In the genomic region with DNA sequence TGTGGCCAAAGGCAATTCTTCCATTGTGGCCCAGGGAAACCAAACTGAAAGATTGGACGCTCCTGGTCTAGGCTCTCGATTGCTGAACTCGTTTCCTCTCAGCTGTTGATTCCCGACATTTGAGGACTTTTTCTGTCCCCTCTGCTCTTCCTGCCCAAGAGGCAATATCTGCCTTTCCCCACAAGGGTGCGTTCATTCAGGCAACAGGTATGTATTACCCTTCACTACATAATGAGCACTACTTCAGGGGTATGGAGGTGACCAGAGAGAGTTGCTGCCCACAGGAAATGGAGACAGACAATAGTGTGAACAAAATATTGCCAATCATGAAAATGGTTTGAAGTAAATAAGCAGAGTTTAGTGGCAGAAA, we compare ENCODE assay signal across 9 cellular contexts. TPM values are rescaled to one million over a fixed set of nuclear protein-coding genes. Genes with fewer than 3 reads are reported as not detected.
DNase-seq lines count a peak whose midpoint lies in the region; ATAC-seq, FAIRE-seq and TF ChIP-seq lines count a peak whose summit lies in the region.
"Had no signal": no experiment of that assay in that cellular context is flagged by ENCODE, and none has a peak within 500 bp of the region (broad histone marks: within the 10 kb centered on the region; RNA-seq: fewer than 3 reads in every experiment).

No MANE protein-coding gene starts in this region.

- H3K27ac Mint-ChIP-seq in WTC11, result no peak overlapping the region

- H3K9me3 ChIP-seq in heart right ventricle (peaks cover 0 to 8% (median 0%) of the 10 kb centered on the region in 11 donors), keratinocyte (ENCODE audit: control insufficient read depth, low read depth, low read length) (no peaks in the 10 kb centered on the region)

- peak overlapping the region in 6 of 10 donors; percentile 18 to 46 (median 42) for H3K4me3 ChIP-seq in heart right ventricle
- no peak overlapping the region for H3K4me3 ChIP-seq in keratinocyte (ENCODE audit: control insufficient read depth in 2 of 3, extremely low read depth in 1 of 3, insufficient read depth in 2 of 3, low read depth in 1 of 3, low read length in 3 of 3)

- peaks cover 35% of the 10 kb centered on the region for H3K9me3 Mint-ChIP-seq in WTC11

- 0 out of 2 replicates have a peak, but pooled peaks cover 3% of the 10 kb centered on the region for H3K4me1 Mint-ChIP-seq in WTC11

- H3K9ac ChIP-seq in keratinocyte (ENCODE audit: control insufficient read depth, extremely low read depth, insufficient read depth, low read length), result no peak overlapping the region

- CTCF ChIA-PET in WTC11 (lab: Charles Lee), result interaction anchor here (0.6 to 3.2 kb wide), 28 partner anchors 9 to 764 kb away, joined by 3 to 21 read pairs (median 5); a partner anchor contains a TSS

- no peaks in the 10 kb centered on the region for H3K9me1 ChIP-seq in keratinocyte (ENCODE audit: control insufficient read depth, extremely low read depth, insufficient read depth, low read length)

- DNase-seq in heart right ventricle, result no peak
- DNase-seq in cardiac septum (ENCODE audit: low spot score), result no peak
- DNase-seq in WTC11 (ENCODE audit: low spot score), result peak; percentile 28
- DNase-seq in keratinocyte (ENCODE audit: low read depth, low spot score), result no peak
- DNase-seq in EL, result no peak

- POLR2A ChIA-PET in WTC11 (lab: Charles Lee), result no interaction called here

- peaks cover 0 to 12% (median 0%) of the 10 kb centered on the region in 7 donors for H3K27me3 ChIP-seq in heart right ventricle
- no peaks in the 10 kb centered on the region for H3K27me3 ChIP-seq in keratinocyte (ENCODE audit: control insufficient read depth, extremely low read depth, insufficient read depth, low read length)

- H3K27me3 Mint-ChIP-seq in WTC11 (ENCODE audit: low read depth), result peaks cover 14% of the 10 kb centered on the region

- H3K4me1 ChIP-seq in heart right ventricle (no peaks in the 10 kb centered on the region), keratinocyte (ENCODE audit: control insufficient read depth, extremely low read depth, insufficient read depth, low read length) (no peaks in the 10 kb centered on the region)

- no peak overlapping the region for H3K4me2 ChIP-seq in keratinocyte (ENCODE audit: control insufficient read depth, extremely low read depth, insufficient read depth, low read depth, low read length)

- ATAC-seq in heart right ventricle, result peak in 2 of 8 donors; percentile 62 to 76
- ATAC-seq in HG03354 (IDR thresholded peaks at IDR 0.05; ENCODE audit: poor library complexity, severe bottlenecking, unreplicated experiment), result peak; percentile 81
- peak; percentile 90 for ATAC-seq in WTC11
- no peak for ATAC-seq in GM18498 (IDR thresholded peaks at IDR 0.05; ENCODE audit: unreplicated experiment)
- no peak for ATAC-seq in HG03521 (IDR thresholded peaks at IDR 0.05; ENCODE audit: unreplicated experiment)

- peaks cover 13% of the 10 kb centered on the region for H3K36me3 Mint-ChIP-seq in WTC11

- intact Hi-C loops in heart right ventricle (cut with DNase I), result loop anchor here in 1 of 10 donors (10.0 kb wide), 1 partner anchor 757 kb away; no protein-coding TSS in a partner anchor
- intact Hi-C loops in cardiac septum (cut with DNase I), result no loop called here

- no peak overlapping the region for H2AFZ ChIP-seq in keratinocyte (ENCODE audit: control insufficient read depth, low read length)

- no peaks in the 10 kb centered on the region for H4K20me1 ChIP-seq in keratinocyte (ENCODE audit: control insufficient read depth, extremely low read depth, insufficient read depth, low read length)

- no peak for FAIRE-seq in keratinocyte (lab: Jason Lieb, UNC)

- H3K36me3 ChIP-seq in heart right ventricle (no peaks in the 10 kb centered on the region), keratinocyte (ENCODE audit: control insufficient read depth in 2 of 2, extremely low read depth in 1 of 2, insufficient read depth in 2 of 2, low read length in 2 of 2) (no peaks in the 10 kb centered on the region)

- 45 to 49% methylated on average over 5 of the region's 5 CpGs for WGBS in heart right ventricle, 2 donors

- H3K79me2 ChIP-seq in keratinocyte (ENCODE audit: control insufficient read depth, insufficient read depth, low read length), result no peaks in the 10 kb centered on the region

- H3K27ac ChIP-seq in heart right ventricle (no peak overlapping the region), keratinocyte (ENCODE audit: control insufficient read depth, insufficient read depth, low read length) (no peak overlapping the region)

- dilution Hi-C loops in keratinocyte (cut with MboI; ENCODE audit: extremely low pct_ligation_motif_present, low sequenced_read_pairs), result no loop called here

- TF ChIP-seq CTCF in heart right ventricle (IDR thresholded peaks at IDR 0.05) (peak in 4 of 9 donors; percentile 9 to 18 (median 12)), WTC11 (IDR thresholded peaks at IDR 0.05) (no peak), keratinocyte (optimal IDR thresholded peaks at IDR 0.05 in 1 of 3, IDR thresholded peaks at IDR 0.05 in 1 of 3, conservative IDR thresholded peaks at IDR 0.05 in 1 of 3; ENCODE audit: extremely low read depth in 1 of 3, insufficient read depth in 2 of 3, low read length in 3 of 3) (peak; percentile 25 to 51 (median 43))

- H3K4me3 Mint-ChIP-seq in WTC11, result peak overlapping the region; percentile 44

TF ChIP-seq in WTC11, 78 proteins besides CTCF, POLR2A, EP300 and RAD21 (continues in another document):
- TF ChIP-seq ELF4 (CRISPR knock-in tag; IDR thresholded peaks at IDR 0.05; ENCODE audit: low read depth), result no peak
- TF ChIP-seq HMGA2 (CRISPR knock-in tag; IDR thresholded peaks at IDR 0.05), result no peak
- TF ChIP-seq, protein P1, sequence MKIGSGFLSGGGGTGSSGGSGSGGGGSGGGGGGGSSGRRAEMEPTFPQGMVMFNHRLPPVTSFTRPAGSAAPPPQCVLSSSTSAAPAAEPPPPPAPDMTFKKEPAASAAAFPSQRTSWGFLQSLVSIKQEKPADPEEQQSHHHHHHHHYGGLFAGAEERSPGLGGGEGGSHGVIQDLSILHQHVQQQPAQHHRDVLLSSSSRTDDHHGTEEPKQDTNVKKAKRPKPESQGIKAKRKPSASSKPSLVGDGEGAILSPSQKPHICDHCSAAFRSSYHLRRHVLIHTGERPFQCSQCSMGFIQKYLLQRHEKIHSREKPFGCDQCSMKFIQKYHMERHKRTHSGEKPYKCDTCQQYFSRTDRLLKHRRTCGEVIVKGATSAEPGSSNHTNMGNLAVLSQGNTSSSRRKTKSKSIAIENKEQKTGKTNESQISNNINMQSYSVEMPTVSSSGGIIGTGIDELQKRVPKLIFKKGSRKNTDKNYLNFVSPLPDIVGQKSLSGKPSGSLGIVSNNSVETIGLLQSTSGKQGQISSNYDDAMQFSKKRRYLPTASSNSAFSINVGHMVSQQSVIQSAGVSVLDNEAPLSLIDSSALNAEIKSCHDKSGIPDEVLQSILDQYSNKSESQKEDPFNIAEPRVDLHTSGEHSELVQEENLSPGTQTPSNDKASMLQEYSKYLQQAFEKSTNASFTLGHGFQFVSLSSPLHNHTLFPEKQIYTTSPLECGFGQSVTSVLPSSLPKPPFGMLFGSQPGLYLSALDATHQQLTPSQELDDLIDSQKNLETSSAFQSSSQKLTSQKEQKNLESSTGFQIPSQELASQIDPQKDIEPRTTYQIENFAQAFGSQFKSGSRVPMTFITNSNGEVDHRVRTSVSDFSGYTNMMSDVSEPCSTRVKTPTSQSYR (CRISPR knock-in tag; IDR thresholded peaks at IDR 0.05), result no peak
- no peak for TF ChIP-seq NFE2L1 (CRISPR knock-in tag; IDR thresholded peaks at IDR 0.05)
- TF ChIP-seq, protein P2, sequence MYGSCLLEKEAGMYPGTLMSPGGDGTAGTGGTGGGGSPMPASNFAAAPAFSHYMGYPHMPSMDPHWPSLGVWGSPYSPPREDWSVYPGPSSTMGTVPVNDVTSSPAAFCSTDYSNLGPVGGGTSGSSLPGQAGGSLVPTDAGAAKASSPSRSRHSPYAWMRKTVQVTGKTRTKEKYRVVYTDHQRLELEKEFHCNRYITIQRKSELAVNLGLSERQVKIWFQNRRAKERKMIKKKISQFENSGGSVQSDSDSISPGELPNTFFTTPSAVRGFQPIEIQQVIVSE (CRISPR knock-in tag; IDR thresholded peaks at IDR 0.05; ENCODE audit: borderline replicate concordance), result no peak
- TF ChIP-seq MYBL2 (CRISPR knock-in tag; IDR thresholded peaks at IDR 0.05), result no peak
- TF ChIP-seq ZNF671 (CRISPR knock-in tag; IDR thresholded peaks at IDR 0.05), result no peak
- TF ChIP-seq, protein P3, sequence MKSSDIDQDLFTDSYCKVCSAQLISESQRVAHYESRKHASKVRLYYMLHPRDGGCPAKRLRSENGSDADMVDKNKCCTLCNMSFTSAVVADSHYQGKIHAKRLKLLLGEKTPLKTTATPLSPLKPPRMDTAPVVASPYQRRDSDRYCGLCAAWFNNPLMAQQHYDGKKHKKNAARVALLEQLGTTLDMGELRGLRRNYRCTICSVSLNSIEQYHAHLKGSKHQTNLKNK (CRISPR knock-in tag; IDR thresholded peaks at IDR 0.05), result no peak

RNA-seq across cellular contexts. Expression of a gene that starts 8.2 kb away (rescaled TPM):
- total RNA-seq in heart right ventricle (not detected), cardiac septum (not detected), WTC11 (2021) (not detected in 3 replicates)
- polyA plus RNA-seq in heart right ventricle (not detected), keratinocyte (not detected in 3 replicates)
- not detected for polyA plus RNA-seq in keratinocyte (2011; ENCODE audit: low read depth)
- polyA plus RNA-seq in keratinocyte (2011; cell fraction: cytosol; rRNA removed), result not detected in 2 replicates
- polyA plus RNA-seq in keratinocyte (2011; cell fraction: nucleus; rRNA removed), result not detected in 2 replicates
- polyA plus RNA-seq in keratinocyte (2012; ENCODE audit: low replicate concordance), result not detected in 2 replicates
- not detected in 3 replicates for polyA minus RNA-seq in keratinocyte
- polyA minus RNA-seq in keratinocyte (2011; cell fraction: cytosol; rRNA and poly(A)+ RNA removed), result not detected
- not detected in 2 replicates for polyA minus RNA-seq in keratinocyte (2011; cell fraction: nucleus; rRNA and poly(A)+ RNA removed)
- polyA plus RNA-seq: esophagus had no signal

RNA-seq across cellular contexts. Expression of a gene that starts 24.6 kb away (rescaled TPM):
- total RNA-seq in heart right ventricle (10 to 100 TPM; 20.6 to 36.5 (median 24.4) TPM), cardiac septum (31.3 TPM), WTC11 (2021) (18.4 to 19.4 TPM (median 18.6 TPM) in 3 replicates)
- polyA plus RNA-seq in heart right ventricle (10 to 100 TPM in 1 of 2 donors, 1 to 10 TPM in 1; 6.8 to 19.7 TPM), keratinocyte (45.6 to 76.0 TPM (median 66.5 TPM) in 3 replicates)
- polyA plus RNA-seq in keratinocyte (2011; ENCODE audit: low read depth), result 59.9 TPM
- polyA plus RNA-seq in keratinocyte (2011; cell fraction: cytosol; rRNA removed), result 45.3 and 85.1 TPM in 2 replicates
- polyA plus RNA-seq in keratinocyte (2011; cell fraction: nucleus; rRNA removed), result 50.2 and 63.7 TPM in 2 replicates
- 40.5 and 60.6 TPM in 2 replicates for polyA plus RNA-seq in keratinocyte (2012; ENCODE audit: low replicate concordance)
- polyA minus RNA-seq in keratinocyte, result 53.3 to 117 TPM (median 75.7 TPM) in 3 replicates
- polyA minus RNA-seq in keratinocyte (2011; cell fraction: cytosol; rRNA and poly(A)+ RNA removed), result 60.8 TPM
- polyA minus RNA-seq in keratinocyte (2011; cell fraction: nucleus; rRNA and poly(A)+ RNA removed), result 35.0 and 74.2 TPM in 2 replicates

Comparison
In these comparisons a context has a peak if more than half of its experiments do, and no peak if none do; other contexts are left out.
1. ATAC-seq: peak in HG03354 (single experiment) and WTC11 (single experiment); none in GM18498 (single experiment) and HG03521 (single experiment).
2. H3K4me3 ChIP-seq: peak in heart right ventricle (6 of 10); none in keratinocyte (0 of 3).